In genomic region chr3:12574656-12575055, GRCh38 we compare ENCODE assay signal across 1 cellular context.
TF ChIP-seq lines count a peak whose summit lies in the region.

No MANE protein-coding gene starts in this region.

TF ChIP-seq in HepG2, 621 proteins besides CTCF, POLR2A, EP300 and RAD21:
- TF ChIP-seq, protein P1, sequence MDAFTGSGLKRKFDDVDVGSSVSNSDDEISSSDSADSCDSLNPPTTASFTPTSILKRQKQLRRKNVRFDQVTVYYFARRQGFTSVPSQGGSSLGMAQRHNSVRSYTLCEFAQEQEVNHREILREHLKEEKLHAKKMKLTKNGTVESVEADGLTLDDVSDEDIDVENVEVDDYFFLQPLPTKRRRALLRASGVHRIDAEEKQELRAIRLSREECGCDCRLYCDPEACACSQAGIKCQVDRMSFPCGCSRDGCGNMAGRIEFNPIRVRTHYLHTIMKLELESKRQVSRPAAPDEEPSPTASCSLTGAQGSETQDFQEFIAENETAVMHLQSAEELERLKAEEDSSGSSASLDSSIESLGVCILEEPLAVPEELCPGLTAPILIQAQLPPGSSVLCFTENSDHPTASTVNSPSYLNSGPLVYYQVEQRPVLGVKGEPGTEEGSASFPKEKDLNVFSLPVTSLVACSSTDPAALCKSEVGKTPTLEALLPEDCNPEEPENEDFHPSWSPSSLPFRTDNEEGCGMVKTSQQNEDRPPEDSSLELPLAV (CRISPR knock-in tag; conservative IDR thresholded peaks at IDR 0.05; ENCODE audit: low read depth): no peak
- no peak for TF ChIP-seq RFXAP (CRISPR knock-in tag; IDR thresholded peaks at IDR 0.05; ENCODE audit: borderline replicate concordance)
- TF ChIP-seq PHF8 (CRISPR knock-in tag; IDR thresholded peaks at IDR 0.05): no peak
- TF ChIP-seq ZNF749 (CRISPR knock-in tag; IDR thresholded peaks at IDR 0.05; ENCODE audit: borderline replicate concordance): no peak
- no peak for TF ChIP-seq HES4 (CRISPR knock-in tag; IDR thresholded peaks at IDR 0.05; ENCODE audit: borderline replicate concordance)
- TF ChIP-seq, protein P2, sequence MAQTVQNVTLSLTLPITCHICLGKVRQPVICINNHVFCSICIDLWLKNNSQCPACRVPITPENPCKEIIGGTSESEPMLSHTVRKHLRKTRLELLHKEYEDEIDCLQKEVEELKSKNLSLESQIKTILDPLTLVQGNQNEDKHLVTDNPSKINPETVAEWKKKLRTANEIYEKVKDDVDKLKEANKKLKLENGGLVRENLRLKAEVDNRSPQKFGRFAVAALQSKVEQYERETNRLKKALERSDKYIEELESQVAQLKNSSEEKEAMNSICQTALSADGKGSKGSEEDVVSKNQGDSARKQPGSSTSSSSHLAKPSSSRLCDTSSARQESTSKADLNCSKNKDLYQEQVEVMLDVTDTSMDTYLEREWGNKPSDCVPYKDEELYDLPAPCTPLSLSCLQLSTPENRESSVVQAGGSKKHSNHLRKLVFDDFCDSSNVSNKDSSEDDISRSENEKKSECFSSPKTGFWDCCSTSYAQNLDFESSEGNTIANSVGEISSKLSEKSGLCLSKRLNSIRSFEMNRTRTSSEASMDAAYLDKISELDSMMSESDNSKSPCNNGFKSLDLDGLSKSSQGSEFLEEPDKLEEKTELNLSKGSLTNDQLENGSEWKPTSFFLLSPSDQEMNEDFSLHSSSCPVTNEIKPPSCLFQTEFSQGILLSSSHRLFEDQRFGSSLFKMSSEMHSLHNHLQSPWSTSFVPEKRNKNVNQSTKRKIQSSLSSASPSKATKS (CRISPR knock-in tag; IDR thresholded peaks at IDR 0.05): no peak
- TF ChIP-seq, protein P3, sequence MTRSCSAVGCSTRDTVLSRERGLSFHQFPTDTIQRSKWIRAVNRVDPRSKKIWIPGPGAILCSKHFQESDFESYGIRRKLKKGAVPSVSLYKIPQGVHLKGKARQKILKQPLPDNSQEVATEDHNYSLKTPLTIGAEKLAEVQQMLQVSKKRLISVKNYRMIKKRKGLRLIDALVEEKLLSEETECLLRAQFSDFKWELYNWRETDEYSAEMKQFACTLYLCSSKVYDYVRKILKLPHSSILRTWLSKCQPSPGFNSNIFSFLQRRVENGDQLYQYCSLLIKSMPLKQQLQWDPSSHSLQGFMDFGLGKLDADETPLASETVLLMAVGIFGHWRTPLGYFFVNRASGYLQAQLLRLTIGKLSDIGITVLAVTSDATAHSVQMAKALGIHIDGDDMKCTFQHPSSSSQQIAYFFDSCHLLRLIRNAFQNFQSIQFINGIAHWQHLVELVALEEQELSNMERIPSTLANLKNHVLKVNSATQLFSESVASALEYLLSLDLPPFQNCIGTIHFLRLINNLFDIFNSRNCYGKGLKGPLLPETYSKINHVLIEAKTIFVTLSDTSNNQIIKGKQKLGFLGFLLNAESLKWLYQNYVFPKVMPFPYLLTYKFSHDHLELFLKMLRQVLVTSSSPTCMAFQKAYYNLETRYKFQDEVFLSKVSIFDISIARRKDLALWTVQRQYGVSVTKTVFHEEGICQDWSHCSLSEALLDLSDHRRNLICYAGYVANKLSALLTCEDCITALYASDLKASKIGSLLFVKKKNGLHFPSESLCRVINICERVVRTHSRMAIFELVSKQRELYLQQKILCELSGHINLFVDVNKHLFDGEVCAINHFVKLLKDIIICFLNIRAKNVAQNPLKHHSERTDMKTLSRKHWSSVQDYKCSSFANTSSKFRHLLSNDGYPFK (CRISPR knock-in tag; IDR thresholded peaks at IDR 0.05; ENCODE audit: borderline replicate concordance): no peak
- no peak for TF ChIP-seq ZBTB40 (IDR thresholded peaks at IDR 0.05)
- no peak for TF ChIP-seq ZBTB40 (CRISPR knock-in tag; IDR thresholded peaks at IDR 0.05)
- TF ChIP-seq, protein P4, sequence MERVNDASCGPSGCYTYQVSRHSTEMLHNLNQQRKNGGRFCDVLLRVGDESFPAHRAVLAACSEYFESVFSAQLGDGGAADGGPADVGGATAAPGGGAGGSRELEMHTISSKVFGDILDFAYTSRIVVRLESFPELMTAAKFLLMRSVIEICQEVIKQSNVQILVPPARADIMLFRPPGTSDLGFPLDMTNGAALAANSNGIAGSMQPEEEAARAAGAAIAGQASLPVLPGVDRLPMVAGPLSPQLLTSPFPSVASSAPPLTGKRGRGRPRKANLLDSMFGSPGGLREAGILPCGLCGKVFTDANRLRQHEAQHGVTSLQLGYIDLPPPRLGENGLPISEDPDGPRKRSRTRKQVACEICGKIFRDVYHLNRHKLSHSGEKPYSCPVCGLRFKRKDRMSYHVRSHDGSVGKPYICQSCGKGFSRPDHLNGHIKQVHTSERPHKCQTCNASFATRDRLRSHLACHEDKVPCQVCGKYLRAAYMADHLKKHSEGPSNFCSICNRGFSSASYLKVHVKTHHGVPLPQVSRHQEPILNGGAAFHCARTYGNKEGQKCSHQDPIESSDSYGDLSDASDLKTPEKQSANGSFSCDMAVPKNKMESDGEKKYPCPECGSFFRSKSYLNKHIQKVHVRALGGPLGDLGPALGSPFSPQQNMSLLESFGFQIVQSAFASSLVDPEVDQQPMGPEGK (CRISPR knock-in tag; IDR thresholded peaks at IDR 0.05): no peak
- TF ChIP-seq KLF12 (CRISPR knock-in tag; IDR thresholded peaks at IDR 0.05; ENCODE audit: borderline replicate concordance): no peak
- TF ChIP-seq EEA1 (CRISPR knock-in tag; IDR thresholded peaks at IDR 0.05; ENCODE audit: borderline replicate concordance): no peak
- TF ChIP-seq, protein P5, sequence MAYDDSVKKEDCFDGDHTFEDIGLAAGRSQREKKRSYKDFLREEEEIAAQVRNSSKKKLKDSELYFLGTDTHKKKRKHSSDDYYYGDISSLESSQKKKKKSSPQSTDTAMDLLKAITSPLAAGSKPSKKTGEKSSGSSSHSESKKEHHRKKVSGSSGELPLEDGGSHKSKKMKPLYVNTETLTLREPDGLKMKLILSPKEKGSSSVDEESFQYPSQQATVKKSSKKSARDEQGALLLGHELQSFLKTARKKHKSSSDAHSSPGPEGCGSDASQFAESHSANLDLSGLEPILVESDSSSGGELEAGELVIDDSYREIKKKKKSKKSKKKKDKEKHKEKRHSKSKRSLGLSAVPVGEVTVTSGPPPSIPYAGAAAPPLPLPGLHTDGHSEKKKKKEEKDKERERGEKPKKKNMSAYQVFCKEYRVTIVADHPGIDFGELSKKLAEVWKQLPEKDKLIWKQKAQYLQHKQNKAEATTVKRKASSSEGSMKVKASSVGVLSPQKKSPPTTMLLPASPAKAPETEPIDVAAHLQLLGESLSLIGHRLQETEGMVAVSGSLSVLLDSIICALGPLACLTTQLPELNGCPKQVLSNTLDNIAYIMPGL (CRISPR knock-in tag; IDR thresholded peaks at IDR 0.05; ENCODE audit: borderline replicate concordance in 1 of 2, low read depth in 1 of 2): no peak
- TF ChIP-seq HNF4A (CRISPR knock-in tag; IDR thresholded peaks at IDR 0.05): no peak
- no peak for TF ChIP-seq ZNF792 (CRISPR knock-in tag; IDR thresholded peaks at IDR 0.05)
- TF ChIP-seq, protein P6, sequence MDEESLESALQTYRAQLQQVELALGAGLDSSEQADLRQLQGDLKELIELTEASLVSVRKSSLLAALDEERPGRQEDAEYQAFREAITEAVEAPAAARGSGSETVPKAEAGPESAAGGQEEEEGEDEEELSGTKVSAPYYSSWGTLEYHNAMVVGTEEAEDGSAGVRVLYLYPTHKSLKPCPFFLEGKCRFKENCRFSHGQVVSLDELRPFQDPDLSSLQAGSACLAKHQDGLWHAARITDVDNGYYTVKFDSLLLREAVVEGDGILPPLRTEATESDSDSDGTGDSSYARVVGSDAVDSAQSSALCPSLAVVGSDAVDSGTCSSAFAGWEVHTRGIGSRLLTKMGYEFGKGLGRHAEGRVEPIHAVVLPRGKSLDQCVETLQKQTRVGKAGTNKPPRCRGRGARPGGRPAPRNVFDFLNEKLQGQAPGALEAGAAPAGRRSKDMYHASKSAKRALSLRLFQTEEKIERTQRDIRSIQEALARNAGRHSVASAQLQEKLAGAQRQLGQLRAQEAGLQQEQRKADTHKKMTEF (CRISPR knock-in tag; IDR thresholded peaks at IDR 0.05): no peak
- no peak for TF ChIP-seq TBX2 (CRISPR knock-in tag; IDR thresholded peaks at IDR 0.05; ENCODE audit: borderline replicate concordance)
- TF ChIP-seq ZNF746 (CRISPR knock-in tag; IDR thresholded peaks at IDR 0.05): no peak
